In the genomic region with DNA sequence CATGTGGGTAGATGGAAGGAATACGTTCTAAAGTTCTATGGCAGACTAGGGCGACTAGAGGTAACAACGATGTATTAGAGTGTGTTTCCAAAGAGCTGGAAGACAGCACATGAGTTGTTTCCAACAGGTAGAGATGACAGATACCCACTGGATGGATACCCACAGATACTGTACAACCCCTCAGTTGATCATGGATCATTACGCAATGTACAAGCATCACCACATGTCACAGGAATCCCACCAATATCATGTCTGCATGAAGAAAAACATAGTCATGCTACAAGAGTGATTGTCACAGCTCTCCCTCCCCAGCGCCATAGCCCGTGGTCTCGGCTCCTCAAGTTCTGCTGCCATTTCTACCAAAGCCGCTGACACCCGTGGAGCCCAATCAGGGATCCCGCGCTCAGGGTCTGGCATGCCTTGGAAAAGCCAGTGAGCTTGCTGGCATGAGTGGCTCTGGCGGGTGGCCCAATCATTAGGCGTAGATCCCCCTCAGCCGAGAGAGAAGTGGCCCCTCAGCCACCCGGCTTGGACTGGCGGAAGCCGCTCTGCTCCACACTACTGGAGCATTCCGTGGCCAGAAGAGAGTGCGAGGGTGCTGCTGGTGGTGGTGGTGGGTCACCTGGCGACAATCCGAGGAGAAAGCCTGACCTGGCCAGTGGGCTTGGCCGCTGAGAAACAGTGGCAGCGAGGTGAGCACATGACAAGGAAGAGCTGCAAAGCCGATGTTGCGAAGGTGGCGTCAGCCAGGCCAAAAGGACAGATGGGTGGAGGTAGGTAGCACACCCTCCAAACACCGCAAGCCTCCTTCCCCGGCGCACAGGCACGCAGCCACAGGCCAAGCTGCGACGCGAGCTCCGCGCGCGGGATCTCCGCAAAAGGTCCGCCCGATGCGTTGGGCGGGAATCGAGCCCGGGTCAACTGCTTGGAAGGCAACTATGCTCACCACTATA, we compare ENCODE assay signal across 1 cellular context.
TF ChIP-seq lines count a peak whose summit lies in the region.

No MANE protein-coding gene starts in this region.

TF ChIP-seq in H1, 55 proteins besides CTCF, POLR2A, EP300 and RAD21 (continued from another document):
- no peak for TF ChIP-seq RBBP5 (IDR thresholded peaks at IDR 0.05; ENCODE audit: borderline replicate concordance, low read depth, low read length)
- TF ChIP-seq FOSL1 (IDR thresholded peaks at IDR 0.05; ENCODE audit: insufficient read depth, low read depth, low read length): no peak
- TF ChIP-seq ZNF274 (IDR thresholded peaks at IDR 0.05; ENCODE audit: borderline replicate concordance, extremely low read depth, low read length): no peak
- TF ChIP-seq, protein P1, sequence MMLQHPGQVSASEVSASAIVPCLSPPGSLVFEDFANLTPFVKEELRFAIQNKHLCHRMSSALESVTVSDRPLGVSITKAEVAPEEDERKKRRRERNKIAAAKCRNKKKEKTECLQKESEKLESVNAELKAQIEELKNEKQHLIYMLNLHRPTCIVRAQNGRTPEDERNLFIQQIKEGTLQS (IDR thresholded peaks at IDR 0.05; ENCODE audit: insufficient read depth, low read depth, low read length): no peak
- peak; percentile 68 for TF ChIP-seq CEBPB (IDR thresholded peaks at IDR 0.05; ENCODE audit: low read depth, low read length)
- TF ChIP-seq NRF1 (IDR thresholded peaks at IDR 0.05; ENCODE audit: low read depth, low read length): no peak
- no peak for TF ChIP-seq SIN3A (conservative IDR thresholded peaks at IDR 0.05 in 1 of 2, IDR thresholded peaks at IDR 0.05 in 1 of 2; ENCODE audit: low read depth in 1 of 2, low read length in 2 of 2)
- no peak for TF ChIP-seq POU5F1 (IDR thresholded peaks at IDR 0.05; ENCODE audit: low read depth, low read length)
- TF ChIP-seq, protein P2, sequence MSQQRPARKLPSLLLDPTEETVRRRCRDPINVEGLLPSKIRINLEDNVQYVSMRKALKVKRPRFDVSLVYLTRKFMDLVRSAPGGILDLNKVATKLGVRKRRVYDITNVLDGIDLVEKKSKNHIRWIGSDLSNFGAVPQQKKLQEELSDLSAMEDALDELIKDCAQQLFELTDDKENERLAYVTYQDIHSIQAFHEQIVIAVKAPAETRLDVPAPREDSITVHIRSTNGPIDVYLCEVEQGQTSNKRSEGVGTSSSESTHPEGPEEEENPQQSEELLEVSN (IDR thresholded peaks at IDR 0.05): peak; percentile 70; the same call in 1 of the 2 replicates
- TF ChIP-seq, protein P3, sequence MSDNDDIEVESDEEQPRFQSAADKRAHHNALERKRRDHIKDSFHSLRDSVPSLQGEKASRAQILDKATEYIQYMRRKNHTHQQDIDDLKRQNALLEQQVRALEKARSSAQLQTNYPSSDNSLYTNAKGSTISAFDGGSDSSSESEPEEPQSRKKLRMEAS (IDR thresholded peaks at IDR 0.05): peak; percentile 82
- TF ChIP-seq BACH1 (IDR thresholded peaks at IDR 0.05; ENCODE audit: low read length): no peak; the same call in 1 of the 2 replicates
- no peak for TF ChIP-seq TBP (IDR thresholded peaks at IDR 0.05; ENCODE audit: low read depth, low read length)
- TF ChIP-seq CTBP2 (IDR thresholded peaks at IDR 0.05; ENCODE audit: borderline replicate concordance, insufficient read depth, insufficient read length, low read length): peak; percentile 40
- TF ChIP-seq SIX5 (IDR thresholded peaks at IDR 0.05; ENCODE audit: low read depth, low read length): no peak
- TF ChIP-seq SUZ12 (IDR thresholded peaks at IDR 0.05; ENCODE audit: low read length): no peak; the same call in 1 of the 2 replicates
- TF ChIP-seq TAF1 (IDR thresholded peaks at IDR 0.05; ENCODE audit: low read depth, low read length): no peak
- no peak for TF ChIP-seq KDM1A (IDR thresholded peaks at IDR 0.05; ENCODE audit: borderline replicate concordance, low read length)
- TF ChIP-seq SIRT6 (IDR thresholded peaks at IDR 0.05; ENCODE audit: low read length): no peak
- TF ChIP-seq RXRA (IDR thresholded peaks at IDR 0.05; ENCODE audit: insufficient read depth, low read depth, low read length): no peak
- no peak for TF ChIP-seq CREB1 (IDR thresholded peaks at IDR 0.05)
- TF ChIP-seq TEAD4 (IDR thresholded peaks at IDR 0.05; ENCODE audit: low read depth, low read length): no peak
- TF ChIP-seq TCF12 (IDR thresholded peaks at IDR 0.05; ENCODE audit: low read depth, low read length): no peak
- TF ChIP-seq RFX5 (IDR thresholded peaks at IDR 0.05; ENCODE audit: borderline replicate concordance, low read depth, low read length): no peak
- no peak for TF ChIP-seq HDAC2 (IDR thresholded peaks at IDR 0.05; ENCODE audit: borderline replicate concordance in 1 of 2, low read depth in 2 of 2, low read length in 2 of 2)
- no peak for TF ChIP-seq JUN (IDR thresholded peaks at IDR 0.05; ENCODE audit: low read depth, low read length)
- no peak for TF ChIP-seq SP1 (IDR thresholded peaks at IDR 0.05; ENCODE audit: low read depth, low read length)
- no peak for TF ChIP-seq ASH2L (IDR thresholded peaks at IDR 0.05; ENCODE audit: low read length)
- no peak for TF ChIP-seq CBX5 (IDR thresholded peaks at IDR 0.05; ENCODE audit: low read depth, low read length)
- no peak for TF ChIP-seq YY1 (IDR thresholded peaks at IDR 0.05; ENCODE audit: low read depth, low read length)
- no peak for TF ChIP-seq CHD2 (IDR thresholded peaks at IDR 0.05; ENCODE audit: low read length)
- TF ChIP-seq SAP30 (IDR thresholded peaks at IDR 0.05; ENCODE audit: insufficient read depth, insufficient replicate concordance, low read length): no peak
- TF ChIP-seq KDM5A (IDR thresholded peaks at IDR 0.05; ENCODE audit: low read length): no peak
- TF ChIP-seq POLR2AphosphoS5 (IDR thresholded peaks at IDR 0.05; ENCODE audit: low read depth, low read length): no peak
- TF ChIP-seq KDM4A (IDR thresholded peaks at IDR 0.05; ENCODE audit: low read depth, low read length, severe bottlenecking): peak; percentile 83
